8 cellular contexts compared by ENCODE assay signal in the genomic region with DNA sequence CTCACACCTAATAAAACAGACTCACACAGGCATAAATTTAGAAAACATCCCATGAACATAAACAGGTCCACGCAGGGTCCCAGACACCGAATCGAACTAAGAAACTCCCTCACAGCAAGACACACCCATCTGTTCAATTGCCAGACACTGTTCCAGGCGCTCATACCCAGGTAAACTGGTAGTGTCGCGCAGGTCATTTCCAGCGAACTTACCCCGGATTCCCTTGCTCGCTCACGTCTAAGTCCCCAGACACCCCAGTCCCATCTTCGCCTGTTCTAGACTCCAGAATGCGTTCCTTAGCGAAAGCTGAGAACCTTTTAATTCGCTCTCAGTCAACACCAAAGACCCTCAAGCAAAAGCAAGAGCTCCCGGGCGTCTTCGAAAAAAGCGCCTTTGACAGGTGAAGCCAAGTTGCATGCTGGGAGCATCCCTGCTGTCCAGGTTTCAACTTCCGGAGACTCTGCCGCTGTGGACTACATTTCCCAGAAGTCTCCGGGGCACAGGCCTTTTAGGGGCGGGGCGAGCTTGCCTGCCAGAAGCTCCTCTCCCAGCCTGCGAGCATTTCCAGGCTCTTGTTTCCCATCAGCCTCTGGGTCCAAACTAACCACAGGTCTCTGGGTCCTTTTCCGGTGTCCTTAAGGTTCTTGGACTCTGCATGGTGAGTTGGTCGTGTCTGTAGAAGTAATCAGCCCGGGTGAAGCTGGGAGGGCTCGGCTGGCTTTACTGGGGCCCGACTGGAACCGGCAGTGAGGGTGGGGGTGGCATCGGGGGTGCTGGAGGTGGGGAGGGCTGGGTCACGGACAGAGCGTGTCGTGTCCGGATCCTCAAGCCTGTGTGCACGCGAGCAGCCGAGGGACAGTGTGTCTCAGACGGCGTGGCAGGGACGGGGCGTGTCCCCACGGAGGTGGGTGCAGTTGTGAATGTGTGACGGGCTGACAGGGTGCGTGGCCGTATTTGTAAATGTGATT. TPM values are rescaled to one million over a fixed set of nuclear protein-coding genes. Genes with fewer than 3 reads are reported as not detected.
DNase-seq lines count a peak whose midpoint lies in the region; ATAC-seq and TF ChIP-seq lines count a peak whose summit lies in the region.

A gene (plus strand): TSS at position 535 of the 968 bp plus-strand sequence. CDS start 6,184 bp downstream, outside the sequence.

- no peak for TF ChIP-seq POLR2A in vagina (IDR thresholded peaks at IDR 0.05)

- peaks cover 5% of the 10 kb centered on the region for H3K36me3 ChIP-seq in rectal smooth muscle tissue (ENCODE audit: control insufficient read depth, insufficient read depth, low read length)
- H3K36me3 ChIP-seq in vagina, result peaks cover 0 to 30% of the 10 kb centered on the region in 2 donors

- no peaks in the 10 kb centered on the region for H3K9me3 ChIP-seq in vagina

- no peak within 1 kb of the TSS for H3K27ac ChIP-seq in rectal smooth muscle tissue (ENCODE audit: low read depth, low read length)
- peak within 1 kb of the TSS; percentile 76 for H3K27ac ChIP-seq in vagina

- peaks cover 3% of the 10 kb centered on the region for H3K4me1 ChIP-seq in rectal smooth muscle tissue (ENCODE audit: control insufficient read depth, insufficient read depth, low read length)
- H3K4me1 ChIP-seq in vagina, result peaks cover 7% of the 10 kb centered on the region

- no peaks in the 10 kb centered on the region for H3K27me3 ChIP-seq in rectal smooth muscle tissue (ENCODE audit: control insufficient read depth, insufficient read depth, low read length)
- H3K27me3 ChIP-seq in vagina, result no peaks in the 10 kb centered on the region

- peak within 1 kb of the TSS; percentile 57 for H3K4me3 ChIP-seq in astrocyte of the spinal cord (ENCODE audit: low read depth, low read length)
- peak within 1 kb of the TSS; percentile 74 for H3K4me3 ChIP-seq in rectal smooth muscle tissue (ENCODE audit: low read length)
- peak within 1 kb of the TSS; percentile 75 to 85 for H3K4me3 ChIP-seq in vagina

- intact Hi-C loops in vagina (cut with DNase I), result loop anchor here (10.0 kb wide), 1 partner anchor 108 kb away; a partner anchor contains a TSS

- peak; percentile 31 for DNase-seq in GDM1 (lab: John Stamatoyannopoulos, UW)
- peak; percentile 81 to 87 for DNase-seq in NCI-H187 (lab: John Stamatoyannopoulos, UW)
- DNase-seq in T-helper 22 cell (ENCODE audit: low read depth), result peak; percentile 60
- DNase-seq in astrocyte of the spinal cord (ENCODE audit: low read depth, low spot score), result peak; percentile 92
- DNase-seq in hippocampal formation (lab: John Stamatoyannopoulos, UW), result peak; percentile 81 to 89
- no peak for DNase-seq in vagina (ENCODE audit: extremely low spot score in 2 of 2)

- TF ChIP-seq CTCF in astrocyte of the spinal cord (IDR thresholded peaks at IDR 0.05; ENCODE audit: low read depth, low read length) (no peak), vagina (IDR thresholded peaks at IDR 0.05) (no peak)

- in situ Hi-C loops in astrocyte of the spinal cord (cut with HindIII; ENCODE audit: low sequenced_read_pairs), result no loop called here

- no peak within 1 kb of the TSS for H3K9ac ChIP-seq in rectal smooth muscle tissue (ENCODE audit: low read length)

- peak; percentile 77 for ATAC-seq in HG02623 (IDR thresholded peaks at IDR 0.05; ENCODE audit: unreplicated experiment)

RNA-seq across cellular contexts. Expression of the gene that starts here (rescaled TPM):
- 7.9 TPM for total RNA-seq in vagina

Comparison
In these comparisons a context has a peak if more than half of its experiments do, and no peak if none do; other contexts are left out.
1. DNase-seq: peak in GDM1 (single experiment), NCI-H187 (2 of 2), T-helper 22 cell (single experiment), astrocyte of the spinal cord (single experiment) and hippocampal formation (2 of 2); none in vagina (0 of 2).
2. Peak in every context shown above with its lines, with median percentiles within 50 percentile points of each other: H3K4me3 ChIP-seq.